In genomic region chr18:35581555-35582309, GRCh38 we compare ENCODE assay signal across 8 cellular contexts. TPM values are rescaled to one million over a fixed set of nuclear protein-coding genes. Genes with fewer than 3 reads are reported as not detected.
DNase-seq lines count a peak whose midpoint lies in the region; ATAC-seq and TF ChIP-seq lines count a peak whose summit lies in the region.

GALNT1 (plus strand) TSS chr18:35581740; CDS start chr18:35654663, 72,923 bp downstream.

- no peaks in the 10 kb centered on the region for H3F3A ChIP-seq in OCI-LY1 (ENCODE audit: insufficient read depth, low read length)

- H3K4me3 ChIP-seq in OCI-LY1 (ENCODE audit: low read depth, low read length, poor library complexity, severe bottlenecking) (peak within 1 kb of the TSS; percentile 86), prostate gland (peak within 1 kb of the TSS; percentile 63 to 81)

- peak within 1 kb of the TSS; percentile 74 for H3K4me2 ChIP-seq in OCI-LY1 (ENCODE audit: low read length)

- H3K27ac ChIP-seq in OCI-LY1 (ENCODE audit: low read depth, low read length, poor library complexity, severe bottlenecking) (peak within 1 kb of the TSS; percentile 6), prostate gland (peak within 1 kb of the TSS; percentile 85 to 92)

- peak within 1 kb of the TSS; percentile 40; the same call in 1 of the 2 replicates for H2AFZ ChIP-seq in OCI-LY1 (ENCODE audit: low read length)

- H3K9me3 ChIP-seq in OCI-LY1 (ENCODE audit: low read length) (peaks cover 6% of the 10 kb centered on the region; the same call in 1 of the 2 replicates), prostate gland (no peaks in the 10 kb centered on the region)

- no peak for TF ChIP-seq POLR2A in prostate gland (IDR thresholded peaks at IDR 0.05)

- peak within 1 kb of the TSS; percentile 81 for H3K4me3 Mint-ChIP-seq in activated naive CD8-positive, alpha-beta T cell treated with anti-CD3 and anti-CD28 coated beads, Interleukin-2, amount 50 U/mL, for 24 hours

- intact Hi-C loops in left cardiac atrium (cut with DNase I) (loop anchor here in 1 of 2 donors (5.0 to 10.0 kb wide), 3 partner anchors 84 to 167 kb away; partner anchors contain the start of gene INO80C), prostate gland (cut with DNase I) (no loop called here)

- H3K9ac ChIP-seq in OCI-LY1 (ENCODE audit: low read length), result peak within 1 kb of the TSS; percentile 83

- H3K27ac Mint-ChIP-seq in activated naive CD8-positive, alpha-beta T cell treated with anti-CD3 and anti-CD28 coated beads, Interleukin-2, amount 50 U/mL, for 24 hours, result peak within 1 kb of the TSS; percentile 81

- H3K27me3 ChIP-seq in OCI-LY1 (ENCODE audit: insufficient read depth, low read length) (no peaks in the 10 kb centered on the region; the same call in 1 of the 2 replicates), prostate gland (replicated peaks; ENCODE audit: insufficient read depth) (no peaks in the 10 kb centered on the region)

- ATAC-seq in activated naive CD8-positive, alpha-beta T cell treated with anti-CD3 and anti-CD28 coated beads, Interleukin-2, amount 50 U/mL, for 24 hours, result no peak
- ATAC-seq in left cardiac atrium (peak; percentile 49 to 51), GM21825 (IDR thresholded peaks at IDR 0.05; ENCODE audit: unreplicated experiment) (no peak)

- TF ChIP-seq CTCF in OCI-LY1 (IDR thresholded peaks at IDR 0.05; ENCODE audit: low read length) (no peak), prostate gland (IDR thresholded peaks at IDR 0.05) (no peak)

- peaks cover 5% of the 10 kb centered on the region for H3K36me3 Mint-ChIP-seq in activated naive CD8-positive, alpha-beta T cell treated with anti-CD3 and anti-CD28 coated beads, Interleukin-2, amount 50 U/mL, for 24 hours (ENCODE audit: low read depth)

- no peaks in the 10 kb centered on the region for H4K20me1 ChIP-seq in OCI-LY1 (ENCODE audit: insufficient read depth, low read length)

- peaks cover 4% of the 10 kb centered on the region for H3K9me3 Mint-ChIP-seq in activated naive CD8-positive, alpha-beta T cell treated with anti-CD3 and anti-CD28 coated beads, Interleukin-2, amount 50 U/mL, for 24 hours

- H3K27me3 Mint-ChIP-seq in activated naive CD8-positive, alpha-beta T cell treated with anti-CD3 and anti-CD28 coated beads, Interleukin-2, amount 50 U/mL, for 24 hours, result peaks cover 11% of the 10 kb centered on the region

- DNase-seq in SIG-M5 treated with dmso at 0.1 percent for 504 hours (lab: John Stamatoyannopoulos, UW; ENCODE audit: unreplicated experiment) (peak; percentile 38), SIG-M5 (lab: John Stamatoyannopoulos, UW) (no peak), left cardiac atrium (peak; percentile 29), prostate gland (ENCODE audit: low spot score) (no peak), putamen (ENCODE audit: low spot score) (no peak)
- DNase-seq in activated naive CD8-positive, alpha-beta T cell treated with anti-CD3 and anti-CD28 coated beads, Interleukin-2, amount 50 U/mL, for 24 hours, result peak; percentile 31

- H3K79me2 ChIP-seq in OCI-LY1 (ENCODE audit: insufficient read depth, low read length), result peaks cover 21% of the 10 kb centered on the region

- H3K4me1 ChIP-seq in OCI-LY1 (ENCODE audit: insufficient read depth, low read length, severe bottlenecking), result peaks cover 19% of the 10 kb centered on the region
- peaks cover 5% of the 10 kb centered on the region for H3K4me1 ChIP-seq in prostate gland (replicated peaks)

- under 1% methylated on average over 33 of the region's 119 CpGs for WGBS in prostate gland

- H3K9me2 ChIP-seq in OCI-LY1 (ENCODE audit: low read depth, low read length), result no peaks in the 10 kb centered on the region

- H3K4me1 Mint-ChIP-seq in activated naive CD8-positive, alpha-beta T cell treated with anti-CD3 and anti-CD28 coated beads, Interleukin-2, amount 50 U/mL, for 24 hours, result peaks cover 32% of the 10 kb centered on the region

- H3K36me3 ChIP-seq in OCI-LY1 (ENCODE audit: insufficient read depth, low read length) (no peaks in the 10 kb centered on the region), prostate gland (no peaks in the 10 kb centered on the region)

RNA-seq across cellular contexts. Expression of gene GALNT1, which starts in this region (rescaled TPM):
- total RNA-seq in left cardiac atrium (10 to 100 TPM; 54.1 to 58.5 TPM), prostate gland (10 to 100 TPM; 40.2 to 50.6 TPM)

Comparison
In these comparisons a context has a peak if more than half of its experiments do, and no peak if none do; other contexts are left out.
1. DNase-seq: peak in SIG-M5 treated with dmso at 0.1 percent for 504 hours (single experiment), activated naive CD8-positive, alpha-beta T cell treated with anti-CD3 and anti-CD28 coated beads, Interleukin-2, amount 50 U/mL, for 24 hours (single experiment) and left cardiac atrium (single experiment); none in SIG-M5 (single experiment), prostate gland (single experiment) and putamen (single experiment).
2. ATAC-seq: peak in left cardiac atrium (2 of 2); none in activated naive CD8-positive, alpha-beta T cell treated with anti-CD3 and anti-CD28 coated beads, Interleukin-2, amount 50 U/mL, for 24 hours (single experiment) and GM21825 (single experiment).